In the genomic region with DNA sequence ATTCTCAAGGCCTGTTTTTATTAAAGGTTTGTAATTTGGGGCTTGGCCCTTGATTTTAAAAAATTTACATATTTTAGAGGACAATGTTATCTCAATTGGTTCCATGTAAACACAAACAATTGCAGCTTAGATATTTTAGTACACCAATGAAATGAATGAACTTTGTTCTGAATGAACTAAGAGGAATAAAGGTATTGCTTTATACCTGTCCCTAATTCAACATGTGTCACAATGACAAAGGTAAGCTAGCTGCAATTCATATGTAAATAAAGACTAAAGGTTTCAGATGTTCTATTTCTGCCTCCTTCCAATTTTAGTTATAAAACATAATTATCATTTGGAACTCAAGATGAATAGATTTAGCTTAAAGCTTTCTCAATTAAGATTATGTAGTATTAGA, we compare ENCODE assay signal across 10 cellular contexts. TPM values are rescaled to one million over a fixed set of nuclear protein-coding genes. Genes with fewer than 3 reads are reported as not detected.
"Had no signal": no experiment of that assay in that cellular context is flagged by ENCODE, and none has a peak within 500 bp of the region (broad histone marks: within the 10 kb centered on the region; RNA-seq: fewer than 3 reads in every experiment).

No MANE protein-coding gene starts in this region.

- H3K4me3 ChIP-seq: K562 had no signal

- ATAC-seq: HepG2, K562 had no signal

- H3K27ac ChIP-seq: HL-60 had no signal

- FAIRE-seq: HepG2, HTR-8/SVneo, K562 had no signal

- DNase-seq: IMR-90, KBM-7, KG1 had no signal

RNA-seq across cellular contexts. Expression of a gene that starts 11.4 kb away (rescaled TPM):
- total RNA-seq: HT-29, HT1080, IMR-90, K562 had no signal
- polyA plus RNA-seq: IgD-negative memory B cell, IMR-90, K562 had no signal

RNA-seq across cellular contexts. Expression of a gene that starts 42.8 kb away (rescaled TPM):
- total RNA-seq: HT-29, HT1080, IMR-90, K562 had no signal
- polyA plus RNA-seq: IgD-negative memory B cell, IMR-90, K562 had no signal

RNA-seq across cellular contexts. Expression of a gene that starts 48.6 kb away (rescaled TPM):
- total RNA-seq: HepG2, HT-29, HT1080, IMR-90, K562 had no signal
- polyA plus RNA-seq: HepG2, IgD-negative memory B cell, IMR-90, K562 had no signal
